Comparison of ENCODE assay signal across 28 cellular contexts in genomic region chr16:22222998-22223397, GRCh38.
"Had no signal": no experiment of that assay in that cellular context is flagged by ENCODE, and none has a peak within 500 bp of the region (broad histone marks: within the 10 kb centered on the region; RNA-seq: fewer than 3 reads in every experiment).

No MANE protein-coding gene starts in this region.

- H3K27me3 ChIP-seq: cardiac muscle cell, esophagus squamous epithelium, suprapubic skin had no signal

- H3K27ac Mint-ChIP-seq: activated naive CD8-positive, alpha-beta T cell; activated T-helper 1 cell treated with anti-CD3 and anti-CD28 coated beads, Interleukin-12 subunit alpha, Interleukin-12 subunit beta, Interleukin-2, Interleukin-4 antibody, amounts not matched to agents 30 ng/mL and 10 ng/mL and 1 ng/mL, durations not matched to agents 14 hours and 24 hours and 36 hours; mesothelial cell of epicardium; T-cell had no signal

- DNase-seq: activated CD4-positive, alpha-beta T cell treated with anti-CD3 and anti-CD28 coated beads, Interleukin-2, amount 50 U/mL, for 4 hours; activated T-cell treated with anti-CD3 and anti-CD28 coated beads for 4 hours; amygdala; dermis blood vessel endothelial cell; effector memory CD4-positive, alpha-beta T cell; esophagus squamous epithelium; glutamatergic neuron; hippocampal formation; islet precursor cell; left colon; nephron progenitor cell; occipital lobe; posterior cingulate gyrus; right cardiac atrium; small intestine; stimulated activated CD4-positive, alpha-beta T cell treated with anti-CD3 and anti-CD28 coated beads, Interleukin-15, amount 100 ng/mL, for 24 hours; stimulated activated CD4-positive, alpha-beta T cell treated with anti-CD3 and anti-CD28 coated beads, Interleukin-2, amount 100 ng/mL, for 48 hours; stimulated activated naive CD8-positive, alpha-beta T cell treated with anti-CD3 and anti-CD28 coated beads, Interleukin-15, amount 100 ng/mL, for 72 hours; T-cell; T1000 had no signal

- H3K9me3 ChIP-seq: esophagus squamous epithelium, suprapubic skin had no signal

- ATAC-seq: activated CD4-positive, CD25-positive, alpha-beta regulatory T cell treated with anti-CD3 and anti-CD28 coated beads, Interleukin-2, amount 50 U/mL, for 24 hours; left colon; right cardiac atrium; stimulated activated naive CD8-positive, alpha-beta T cell treated with anti-CD3 and anti-CD28 coated beads, Interleukin-15, amount 100 ng/mL, for 72 hours; T-cell had no signal

- H3K36me3 Mint-ChIP-seq: T-cell had no signal

- H3K4me3 ChIP-seq: cardiac muscle cell, esophagus squamous epithelium, lung, SK-N-MC, suprapubic skin had no signal

- H3K4me3 Mint-ChIP-seq: activated naive CD8-positive, alpha-beta T cell; activated T-helper 1 cell treated with anti-CD3 and anti-CD28 coated beads, Interleukin-12 subunit alpha, Interleukin-12 subunit beta, Interleukin-2, Interleukin-4 antibody, amounts not matched to agents 30 ng/mL and 10 ng/mL and 1 ng/mL, durations not matched to agents 14 hours and 24 hours and 36 hours; mesothelial cell of epicardium; nephron progenitor cell; stimulated activated naive CD8-positive, alpha-beta T cell treated with anti-CD3 and anti-CD28 coated beads, Interleukin-15, amount 100 ng/mL, for 72 hours; T-cell had no signal

- H3K27ac ChIP-seq: cardiac muscle cell, esophagus squamous epithelium, SK-N-MC had no signal

- H3K9me3 Mint-ChIP-seq: activated T-helper 1 cell treated with anti-CD3 and anti-CD28 coated beads, Interleukin-12 subunit alpha, Interleukin-12 subunit beta, Interleukin-2, Interleukin-4 antibody, amounts not matched to agents 30 ng/mL and 10 ng/mL and 1 ng/mL, durations not matched to agents 14 hours and 24 hours and 36 hours; mesothelial cell of epicardium; stimulated activated naive CD8-positive, alpha-beta T cell treated with anti-CD3 and anti-CD28 coated beads, Interleukin-15, amount 100 ng/mL, for 72 hours; T-cell had no signal

- H3K4me1 Mint-ChIP-seq: mesothelial cell of epicardium, T-cell had no signal

- H3K27me3 Mint-ChIP-seq: activated naive CD8-positive, alpha-beta T cell; stimulated activated naive CD8-positive, alpha-beta T cell treated with anti-CD3 and anti-CD28 coated beads, Interleukin-15, amount 100 ng/mL, for 72 hours; T-cell had no signal
